ENCODE assay signal across 22 cellular contexts in genomic region chr9:18499987-18500386, GRCh38. TPM values are rescaled to one million over a fixed set of nuclear protein-coding genes. Genes with fewer than 3 reads are reported as not detected.
DNase-seq lines count a peak whose midpoint lies in the region; TF ChIP-seq lines count a peak whose summit lies in the region.
"Had no signal": no experiment of that assay in that cellular context is flagged by ENCODE, and none has a peak within 500 bp of the region (broad histone marks: within the 10 kb centered on the region; RNA-seq: fewer than 3 reads in every experiment).

No MANE protein-coding gene starts in this region.

- peak in 2 of 3 experiments; percentile 61 to 67 for DNase-seq in NCI-H1417 (lab: John Stamatoyannopoulos, UW)
- DNase-seq in NCI-H1417 treated with DMSO at 0.1 percent for 48 hours (lab: John Stamatoyannopoulos, UW) = no peak
- peak; percentile 71 for DNase-seq in NCI-H226
- DNase-seq in epithelial cell of prostate (ENCODE audit: low read depth, low spot score) = peak; percentile 31
- DNase-seq in progenitor cell of endocrine pancreas (ENCODE audit: low spot score, unreplicated experiment) = no peak
- no peak for DNase-seq in NCI-H774 (lab: John Stamatoyannopoulos, UW)
- no peak for DNase-seq in activated CD4-positive, alpha-beta memory T cell treated with anti-CD3 and anti-CD28 coated beads for 36 hours
- no peak for DNase-seq in tibial artery
- DNase-seq: activated CD4-positive, alpha-beta T cell treated with anti-CD3 and anti-CD28 coated beads, Interleukin-2, amount 50 U/mL, for 4 hours; activated naive CD4-positive, alpha-beta T cell treated with anti-CD3 and anti-CD28 coated beads, Interleukin-2, amount 50 U/mL, for 16 hours; body of pancreas; heart right ventricle; Karpas-422; NCI-H1694 treated with DMSO at 0.1 percent for 48 hours; T-cell had no signal

- H3K27ac Mint-ChIP-seq in progenitor cell of endocrine pancreas = peak overlapping the region; percentile 15
- H3K27ac Mint-ChIP-seq in activated CD4-positive, alpha-beta memory T cell treated with anti-CD3 and anti-CD28 coated beads for 36 hours = no peak overlapping the region
- H3K27ac Mint-ChIP-seq: stimulated activated naive CD8-positive, alpha-beta T cell treated with anti-CD3 and anti-CD28 coated beads, Interleukin-15, Interleukin-2, amounts not matched to agents 100 ng/mL and 50 ng/mL, for 24 hours; T-cell had no signal

- H3K27me3 ChIP-seq in tibial artery = no peaks in the 10 kb centered on the region
- H3K27me3 ChIP-seq: body of pancreas, esophagus muscularis mucosa, heart right ventricle, neutrophil had no signal

- no peaks in the 10 kb centered on the region for H3K9me3 ChIP-seq in tibial artery
- H3K9me3 ChIP-seq: A549, body of pancreas, esophagus muscularis mucosa, HAP-1, heart right ventricle, neutrophil had no signal

- POLR2A ChIA-PET in activated CD4-positive, alpha-beta memory T cell treated with anti-CD3 and anti-CD28 coated beads for 36 hours (lab: Charles Lee) = no interaction called here

- H3K27ac ChIP-seq in epithelial cell of prostate (no peak overlapping the region), tibial artery (no peak overlapping the region)
- H3K27ac ChIP-seq: A549, body of pancreas, C4-2B, esophagus muscularis mucosa, heart right ventricle, neutrophil, RWPE1 had no signal

- H3K36me3 Mint-ChIP-seq in progenitor cell of endocrine pancreas (ENCODE audit: insufficient read depth) = no peaks in the 10 kb centered on the region
- H3K36me3 Mint-ChIP-seq in activated CD4-positive, alpha-beta memory T cell treated with anti-CD3 and anti-CD28 coated beads for 36 hours = no peaks in the 10 kb centered on the region
- H3K36me3 Mint-ChIP-seq: T-cell had no signal

- H3K4me1 ChIP-seq in tibial artery = no peaks in the 10 kb centered on the region
- H3K4me1 ChIP-seq: A549, body of pancreas had no signal

- H3K27me3 Mint-ChIP-seq in progenitor cell of endocrine pancreas = no peaks in the 10 kb centered on the region
- no peaks in the 10 kb centered on the region for H3K27me3 Mint-ChIP-seq in activated CD4-positive, alpha-beta memory T cell treated with anti-CD3 and anti-CD28 coated beads for 36 hours
- H3K27me3 Mint-ChIP-seq: stimulated activated naive CD8-positive, alpha-beta T cell treated with anti-CD3 and anti-CD28 coated beads, Interleukin-15, Interleukin-2, amounts not matched to agents 100 ng/mL and 50 ng/mL, for 24 hours; T-cell had no signal

- no peaks in the 10 kb centered on the region for H3K36me3 ChIP-seq in tibial artery
- H3K36me3 ChIP-seq: esophagus muscularis mucosa, HAP-1, heart right ventricle, neutrophil had no signal

- no peaks in the 10 kb centered on the region for H3K9me3 Mint-ChIP-seq in progenitor cell of endocrine pancreas (ENCODE audit: low read depth)
- no peaks in the 10 kb centered on the region for H3K9me3 Mint-ChIP-seq in activated CD4-positive, alpha-beta memory T cell treated with anti-CD3 and anti-CD28 coated beads for 36 hours
- H3K9me3 Mint-ChIP-seq: stimulated activated naive CD8-positive, alpha-beta T cell treated with anti-CD3 and anti-CD28 coated beads, Interleukin-15, Interleukin-2, amounts not matched to agents 100 ng/mL and 50 ng/mL, for 24 hours had no signal

- TF ChIP-seq CTCF in progenitor cell of endocrine pancreas (IDR thresholded peaks at IDR 0.05; ENCODE audit: unreplicated experiment) = no peak
- no peak for TF ChIP-seq CTCF in tibial artery (IDR thresholded peaks at IDR 0.05)

- CTCF ChIA-PET in activated CD4-positive, alpha-beta memory T cell treated with anti-CD3 and anti-CD28 coated beads for 36 hours (lab: Charles Lee) = no interaction called here

- no peak overlapping the region for H3K4me3 ChIP-seq in tibial artery
- H3K4me3 ChIP-seq: A549, body of pancreas, esophagus muscularis mucosa, HAP-1, heart right ventricle had no signal

- H3K4me1 Mint-ChIP-seq in progenitor cell of endocrine pancreas (ENCODE audit: low read depth) = peaks cover 25% of the 10 kb centered on the region
- no peaks in the 10 kb centered on the region for H3K4me1 Mint-ChIP-seq in activated CD4-positive, alpha-beta memory T cell treated with anti-CD3 and anti-CD28 coated beads for 36 hours (ENCODE audit: low read depth)
- H3K4me1 Mint-ChIP-seq: T-cell had no signal

- intact Hi-C loops in activated CD4-positive, alpha-beta memory T cell treated with anti-CD3 and anti-CD28 coated beads for 36 hours (cut with micrococcal nuclease) = no loop called here
- intact Hi-C loops in tibial artery (cut with DNase I; ENCODE audit: low total_unique reads) = no loop called here

- no peak overlapping the region for H3K4me3 Mint-ChIP-seq in progenitor cell of endocrine pancreas (ENCODE audit: low read depth)
- H3K4me3 Mint-ChIP-seq in activated CD4-positive, alpha-beta memory T cell treated with anti-CD3 and anti-CD28 coated beads for 36 hours = no peak overlapping the region
- H3K4me3 Mint-ChIP-seq: stimulated activated naive CD8-positive, alpha-beta T cell treated with anti-CD3 and anti-CD28 coated beads, Interleukin-15, Interleukin-2, amounts not matched to agents 100 ng/mL and 50 ng/mL, for 24 hours; T-cell had no signal

RNA-seq across cellular contexts. Expression of gene ADAMTSL1, which starts 26.0 kb away (rescaled TPM):
- total RNA-seq in progenitor cell of endocrine pancreas = 2.1 and 2.5 TPM in 2 replicates
- not detected for total RNA-seq in activated CD4-positive, alpha-beta memory T cell treated with anti-CD3 and anti-CD28 coated beads for 36 hours

Comparison
In these comparisons a context has a peak if more than half of its experiments do, and no peak if none do; other contexts are left out.
1. DNase-seq: peak in NCI-H1417 (2 of 3), NCI-H226 (single experiment) and epithelial cell of prostate (single experiment); none in NCI-H1417 treated with DMSO at 0.1 percent for 48 hours (single experiment), progenitor cell of endocrine pancreas (single experiment), NCI-H774 (single experiment), activated CD4-positive, alpha-beta memory T cell treated with anti-CD3 and anti-CD28 coated beads for 36 hours (single experiment) and tibial artery (0 of 2).